16 cellular contexts compared by ENCODE assay signal in genomic region chr7:151254851-151255250, GRCh38. TPM values are rescaled to one million over a fixed set of nuclear protein-coding genes. Genes with fewer than 3 reads are reported as not detected.
DNase-seq lines count a peak whose midpoint lies in the region; ATAC-seq and TF ChIP-seq lines count a peak whose summit lies in the region.
"Had no signal": no experiment of that assay in that cellular context is flagged by ENCODE, and none has a peak within 500 bp of the region (broad histone marks: within the 10 kb centered on the region; RNA-seq: fewer than 3 reads in every experiment).

No MANE protein-coding gene starts in this region.

- H3K4me3 Mint-ChIP-seq in neural crest cell (peak overlapping the region; percentile 58), type B pancreatic cell (no peak overlapping the region)
- no peak overlapping the region for H3K4me3 Mint-ChIP-seq in activated T-helper 2 cell treated with anti-CD3 and anti-CD28 coated beads, Interferon-gamma antibody, Interleukin-2, Interleukin-4, amounts not matched to agents 10 μg/mL and 5 μg/mL and 100 μg/mL, durations not matched to agents 14 hours and 24 hours and 36 hours (ENCODE audit: low read depth)
- H3K4me3 Mint-ChIP-seq: CD8-positive, alpha-beta T cell had no signal

- DNase-seq in Right ventricle myocardium inferior (ENCODE audit: missing footprints) (peak; percentile 46), cardiac septum (ENCODE audit: low spot score) (no peak), right atrium auricular region (ENCODE audit: low spot score) (no peak), neural crest cell (ENCODE audit: low read depth, low spot score) (no peak), type B pancreatic cell (ENCODE audit: extremely low spot score, unreplicated experiment) (no peak)
- DNase-seq in activated T-helper 2 cell treated with anti-CD3 and anti-CD28 coated beads, Interferon-gamma antibody, Interleukin-2, Interleukin-4, amounts not matched to agents 10 μg/mL and 5 μg/mL and 100 μg/mL, durations not matched to agents 14 hours and 24 hours and 36 hours (ENCODE audit: low spot score): no peak
- DNase-seq: CD8-positive, alpha-beta T cell; COR-L47; DMS153; DMS79 treated with DMSO at 0.1 percent for 48 hours; EL had no signal

- peaks cover 0 to 49% of the 10 kb centered on the region in 2 donors for H3K4me1 ChIP-seq in right atrium auricular region

- H3K9me3 ChIP-seq in right atrium auricular region: no peaks in the 10 kb centered on the region

- no peaks in the 10 kb centered on the region for H3K27me3 ChIP-seq in right atrium auricular region

- ATAC-seq in Right ventricle myocardium inferior (no peak), HG02885 (IDR thresholded peaks at IDR 0.05; ENCODE audit: poor library complexity, unreplicated experiment) (no peak), GM18858 (IDR thresholded peaks at IDR 0.05; ENCODE audit: unreplicated experiment) (no peak)
- ATAC-seq: CD8-positive, alpha-beta T cell had no signal

- intact Hi-C loops in Right ventricle myocardium inferior (cut with DNase I): no loop called here
- intact Hi-C loops in cardiac septum (cut with DNase I): no loop called here
- intact Hi-C loops in activated T-helper 2 cell treated with anti-CD3 and anti-CD28 coated beads, Interferon-gamma antibody, Interleukin-2, Interleukin-4, amounts not matched to agents 10 μg/mL and 5 μg/mL and 100 μg/mL, durations not matched to agents 14 hours and 24 hours and 36 hours (cut with micrococcal nuclease): no loop called here

- no peaks in the 10 kb centered on the region for H3K36me3 Mint-ChIP-seq in neural crest cell (ENCODE audit: low read depth)
- no peaks in the 10 kb centered on the region for H3K36me3 Mint-ChIP-seq in type B pancreatic cell
- H3K36me3 Mint-ChIP-seq in activated T-helper 2 cell treated with anti-CD3 and anti-CD28 coated beads, Interferon-gamma antibody, Interleukin-2, Interleukin-4, amounts not matched to agents 10 μg/mL and 5 μg/mL and 100 μg/mL, durations not matched to agents 14 hours and 24 hours and 36 hours (ENCODE audit: low read depth): no peaks in the 10 kb centered on the region

- peak overlapping the region; percentile 19 to 35 for H3K27ac ChIP-seq in right atrium auricular region
- H3K27ac ChIP-seq: 22Rv1 had no signal

- peaks cover 39% of the 10 kb centered on the region for H3K4me1 Mint-ChIP-seq in neural crest cell
- H3K4me1 Mint-ChIP-seq in type B pancreatic cell (ENCODE audit: unreplicated experiment): peaks cover 22% of the 10 kb centered on the region
- no peaks in the 10 kb centered on the region for H3K4me1 Mint-ChIP-seq in activated T-helper 2 cell treated with anti-CD3 and anti-CD28 coated beads, Interferon-gamma antibody, Interleukin-2, Interleukin-4, amounts not matched to agents 10 μg/mL and 5 μg/mL and 100 μg/mL, durations not matched to agents 14 hours and 24 hours and 36 hours (ENCODE audit: low read depth)

- H3K9me3 Mint-ChIP-seq in neural crest cell (no peaks in the 10 kb centered on the region), type B pancreatic cell (no peaks in the 10 kb centered on the region)
- H3K9me3 Mint-ChIP-seq in activated T-helper 2 cell treated with anti-CD3 and anti-CD28 coated beads, Interferon-gamma antibody, Interleukin-2, Interleukin-4, amounts not matched to agents 10 μg/mL and 5 μg/mL and 100 μg/mL, durations not matched to agents 14 hours and 24 hours and 36 hours: no peaks in the 10 kb centered on the region
- H3K9me3 Mint-ChIP-seq: CD8-positive, alpha-beta T cell had no signal

- TF ChIP-seq CTCF in right atrium auricular region (IDR thresholded peaks at IDR 0.05): no peak
- no peak for TF ChIP-seq CTCF in neural crest cell (conservative IDR thresholded peaks at IDR 0.05)
- TF ChIP-seq CTCF in type B pancreatic cell (conservative IDR thresholded peaks at IDR 0.05): no peak

- H3K27me3 Mint-ChIP-seq in neural crest cell (ENCODE audit: low read depth) (peaks cover 15% of the 10 kb centered on the region), type B pancreatic cell (peaks cover 35% of the 10 kb centered on the region)
- H3K27me3 Mint-ChIP-seq in activated T-helper 2 cell treated with anti-CD3 and anti-CD28 coated beads, Interferon-gamma antibody, Interleukin-2, Interleukin-4, amounts not matched to agents 10 μg/mL and 5 μg/mL and 100 μg/mL, durations not matched to agents 14 hours and 24 hours and 36 hours (ENCODE audit: low read depth): peaks cover 62% of the 10 kb centered on the region

- no peaks in the 10 kb centered on the region for H3K36me3 ChIP-seq in right atrium auricular region

- H3K4me3 ChIP-seq in right atrium auricular region: no peak overlapping the region

- no peak overlapping the region for H3K27ac Mint-ChIP-seq in neural crest cell (ENCODE audit: unreplicated experiment)
- H3K27ac Mint-ChIP-seq in type B pancreatic cell: peak overlapping the region; percentile 48
- no peak overlapping the region for H3K27ac Mint-ChIP-seq in activated T-helper 2 cell treated with anti-CD3 and anti-CD28 coated beads, Interferon-gamma antibody, Interleukin-2, Interleukin-4, amounts not matched to agents 10 μg/mL and 5 μg/mL and 100 μg/mL, durations not matched to agents 14 hours and 24 hours and 36 hours
- H3K27ac Mint-ChIP-seq: CD14-positive monocyte; CD8-positive, alpha-beta T cell had no signal

RNA-seq across cellular contexts. Expression of gene SMARCD3, which starts 6.4 kb away (rescaled TPM):
- 110 TPM for total RNA-seq in Right ventricle myocardium inferior
- total RNA-seq in cardiac septum: 112 TPM
- 100 to 1,000 TPM in 1 of 2 donors, 10 to 100 TPM in 1; 81.5 to 125 TPM for total RNA-seq in right atrium auricular region
- total RNA-seq in neural crest cell: 46.7 and 50.7 TPM in 2 replicates
- 20.0 and 58.4 TPM in 2 replicates for total RNA-seq in type B pancreatic cell (ENCODE audit: low replicate concordance)
- total RNA-seq in activated T-helper 2 cell treated with anti-CD3 and anti-CD28 coated beads, Interferon-gamma antibody, Interleukin-2, Interleukin-4, amounts not matched to agents 10 μg/mL and 5 μg/mL and 100 μg/mL, durations not matched to agents 14 hours and 24 hours and 36 hours: 2.9 and 3.3 TPM in 2 replicates

RNA-seq across cellular contexts. Expression of gene CHPF2, which starts 22.6 kb away (rescaled TPM):
- total RNA-seq in Right ventricle myocardium inferior: 11.6 TPM
- total RNA-seq in cardiac septum: 31.0 TPM
- total RNA-seq in right atrium auricular region: 10 to 100 TPM; 24.7 to 38.1 TPM
- 33.1 and 34.1 TPM in 2 replicates for total RNA-seq in neural crest cell
- 44.4 and 54.7 TPM in 2 replicates for total RNA-seq in type B pancreatic cell (ENCODE audit: low replicate concordance)
- 43.8 and 46.0 TPM in 2 replicates for total RNA-seq in activated T-helper 2 cell treated with anti-CD3 and anti-CD28 coated beads, Interferon-gamma antibody, Interleukin-2, Interleukin-4, amounts not matched to agents 10 μg/mL and 5 μg/mL and 100 μg/mL, durations not matched to agents 14 hours and 24 hours and 36 hours

RNA-seq across cellular contexts. Expression of gene ABCF2, which starts 27.8 kb away (rescaled TPM):
- total RNA-seq in Right ventricle myocardium inferior (24.5 TPM), cardiac septum (28.8 TPM), right atrium auricular region (10 to 100 TPM; 29.7 to 38.6 TPM), neural crest cell (67.0 and 68.2 TPM in 2 replicates), type B pancreatic cell (ENCODE audit: low replicate concordance) (35.9 and 46.5 TPM in 2 replicates)
- 63.4 and 69.2 TPM in 2 replicates for total RNA-seq in activated T-helper 2 cell treated with anti-CD3 and anti-CD28 coated beads, Interferon-gamma antibody, Interleukin-2, Interleukin-4, amounts not matched to agents 10 μg/mL and 5 μg/mL and 100 μg/mL, durations not matched to agents 14 hours and 24 hours and 36 hours

RNA-seq across cellular contexts. Expression of gene H2BK1, which starts 44.6 kb away (rescaled TPM):
- total RNA-seq in Right ventricle myocardium inferior (not detected), cardiac septum (not detected), right atrium auricular region (not detected), neural crest cell (not detected in 2 replicates), type B pancreatic cell (ENCODE audit: low replicate concordance) (not detected in 2 replicates)
- not detected in 2 replicates for total RNA-seq in activated T-helper 2 cell treated with anti-CD3 and anti-CD28 coated beads, Interferon-gamma antibody, Interleukin-2, Interleukin-4, amounts not matched to agents 10 μg/mL and 5 μg/mL and 100 μg/mL, durations not matched to agents 14 hours and 24 hours and 36 hours
- total RNA-seq: A673 had no signal
